ENCODE assay signal across 8 cellular contexts in the genomic region with DNA sequence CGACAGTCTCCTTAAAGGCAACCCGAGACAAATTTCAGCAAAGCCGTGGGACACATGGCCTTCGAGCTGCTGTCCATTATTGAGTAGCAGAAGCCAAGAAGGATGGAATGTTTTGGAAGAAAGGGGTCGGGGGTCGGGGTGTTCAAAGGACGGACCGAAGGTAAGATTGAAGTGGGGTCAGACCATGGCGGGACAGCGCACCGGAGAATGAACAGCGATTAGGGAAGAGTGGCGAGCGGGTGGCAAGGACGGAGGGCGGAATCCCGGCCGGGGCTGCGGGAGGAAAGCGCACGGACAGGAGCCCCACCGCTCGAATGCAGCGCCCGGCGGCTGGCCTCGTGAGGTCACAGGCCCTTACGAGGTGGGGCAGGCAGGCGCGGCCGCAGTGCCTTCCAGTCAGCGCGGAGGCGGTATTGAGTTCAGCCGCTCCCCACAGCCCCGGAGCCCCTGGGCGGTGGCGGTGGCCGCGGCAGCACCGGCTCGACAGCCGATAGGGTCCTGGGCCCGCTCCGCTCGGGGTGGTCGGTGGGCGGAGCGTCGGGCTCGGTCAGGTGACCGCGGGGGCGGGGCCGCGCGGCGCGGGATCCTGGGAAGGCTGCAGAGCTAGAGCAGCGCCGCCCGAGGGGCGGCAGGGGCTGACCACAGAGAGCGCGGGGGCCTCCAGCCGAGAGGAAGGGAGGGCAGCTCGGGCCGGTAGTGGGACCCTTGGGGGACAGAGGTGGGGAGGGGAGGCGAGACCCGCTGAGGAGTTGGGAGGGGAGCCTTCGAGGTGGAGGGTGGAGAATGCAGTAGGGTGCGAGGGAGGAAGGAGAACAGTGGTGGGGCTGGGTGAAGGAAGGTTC. TPM values are rescaled to one million over a fixed set of nuclear protein-coding genes. Genes with fewer than 3 reads are reported as not detected.
DNase-seq lines count a peak whose midpoint lies in the region; ATAC-seq and TF ChIP-seq lines count a peak whose summit lies in the region.

A gene with protein sequence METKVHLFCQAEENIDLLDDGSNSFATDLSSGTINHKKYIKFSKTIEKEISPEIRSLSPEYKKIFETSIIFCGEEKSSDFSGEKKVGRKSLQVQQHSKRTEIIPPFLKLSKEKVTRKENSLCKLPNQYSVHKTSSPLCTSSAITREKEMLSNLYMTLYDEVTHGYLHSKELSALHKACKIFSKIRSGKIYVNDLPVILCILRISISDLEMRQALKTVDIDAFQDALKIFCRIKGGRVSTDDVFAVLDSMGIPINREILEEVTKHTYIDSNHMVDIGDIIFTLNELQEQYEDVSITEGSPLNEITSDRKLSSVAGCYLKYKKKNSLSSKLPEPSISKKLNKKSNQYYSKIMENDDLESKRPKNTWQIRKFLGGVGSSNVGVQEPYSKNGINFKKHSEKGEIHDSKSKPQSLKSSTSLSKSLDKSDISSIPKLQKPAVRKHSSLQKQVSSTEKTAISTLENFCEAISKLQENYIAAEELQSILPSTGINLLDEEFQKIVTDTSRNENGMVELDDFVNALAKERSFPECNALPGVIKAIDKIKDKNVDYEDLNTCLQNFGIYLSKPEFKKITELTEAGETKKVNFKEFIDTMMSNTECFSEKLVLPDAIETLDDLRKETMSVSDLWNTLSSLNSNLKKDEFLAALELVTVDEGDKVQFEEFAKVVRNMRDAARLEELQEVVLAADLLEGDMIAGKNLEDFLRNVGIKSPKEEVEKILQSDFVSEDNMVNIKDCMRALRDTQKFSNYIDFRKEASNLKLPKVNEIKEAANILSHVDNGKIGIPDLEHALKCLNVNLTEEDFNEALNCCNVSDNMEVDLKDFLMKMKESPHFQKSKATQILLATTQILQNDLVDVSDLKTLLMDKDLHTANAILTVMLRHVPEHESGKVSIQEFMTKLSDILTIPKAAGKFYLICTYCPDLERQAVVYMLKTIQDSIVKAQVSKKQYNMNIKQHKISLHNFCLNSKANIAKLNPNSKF (plus strand): TSS at position 574 of the 842 bp plus-strand sequence. CDS start 4,399 bp downstream, outside the sequence.

- H4K20me1 ChIP-seq in BLaER1: no peaks in the 10 kb centered on the region

- no peaks in the 10 kb centered on the region for H3K36me3 ChIP-seq in BLaER1
- no peaks in the 10 kb centered on the region for H3K36me3 ChIP-seq in liver (ENCODE audit: control insufficient read depth in 4 of 4, insufficient read depth in 3 of 4, low read depth in 1 of 4, low read length in 3 of 4)

- peak within 1 kb of the TSS; percentile 96 for H3K4me2 ChIP-seq in BLaER1

- H3K27me3 ChIP-seq in BLaER1 (no peaks in the 10 kb centered on the region), liver (ENCODE audit: control insufficient read depth in 4 of 4, insufficient read depth in 4 of 4, low read length in 3 of 4) (no peaks in the 10 kb centered on the region)

- peaks cover 16% of the 10 kb centered on the region for H3K4me1 ChIP-seq in BLaER1
- H3K4me1 ChIP-seq in liver (ENCODE audit: control insufficient read depth in 4 of 4, insufficient read depth in 4 of 4, low read length in 3 of 4): peaks cover 0 to 9% (median 0%) of the 10 kb centered on the region in 4 donors

- H3K9me3 ChIP-seq in BLaER1 (peaks cover 25% of the 10 kb centered on the region), liver (ENCODE audit: control insufficient read depth in 4 of 4, low read length in 3 of 4) (no peaks in the 10 kb centered on the region)

- H3K9ac ChIP-seq in BLaER1 (peak within 1 kb of the TSS; percentile 85), liver (ENCODE audit: low read depth in 1 of 2, low read length in 2 of 2) (peak within 1 kb of the TSS; percentile 52 to 92)

- H3K4me3 ChIP-seq in BLaER1 (peak within 1 kb of the TSS; percentile 76), liver (ENCODE audit: low read depth in 1 of 3, low read length in 3 of 3) (peak within 1 kb of the TSS; percentile 53 to 79 (median 67))

- DNase-seq in GM19238 (ENCODE audit: insufficient read length, low spot score) (peak; percentile 64), NCI-H524 (lab: John Stamatoyannopoulos, UW) (peak; percentile 81 to 92), dermis blood vessel endothelial cell (peak; percentile 96)
- peak; percentile 72 for DNase-seq in activated CD4-positive, alpha-beta T cell treated with anti-CD3 and anti-CD28 coated beads, Interleukin-2, amount 50 U/mL, for 1 hour
- DNase-seq in stimulated activated CD4-positive, alpha-beta T cell treated with anti-CD3 and anti-CD28 coated beads, Interleukin-4, amount 100 ng/mL, for 24 hours: peak; percentile 73

- H3K27ac ChIP-seq in BLaER1 (peak within 1 kb of the TSS; percentile 92), liver (ENCODE audit: low read depth in 1 of 2, low read length in 2 of 2) (peak within 1 kb of the TSS; percentile 81 to 88)

- TF ChIP-seq CTCF in liver (IDR thresholded peaks at IDR 0.05; ENCODE audit: low read depth, low read length, missing input control): peak; percentile 18

- WGBS in liver: under 1% methylated on average over 72 of the region's 72 CpGs

- ATAC-seq in HG03432 (IDR thresholded peaks at IDR 0.05; ENCODE audit: unreplicated experiment): peak; percentile 88

- TF ChIP-seq RAD21 in liver (IDR thresholded peaks at IDR 0.05): peak in 1 of 2 donors; percentile 54

TF ChIP-seq in liver, 16 proteins besides CTCF, POLR2A, EP300 and RAD21:
- TF ChIP-seq, protein P1, sequence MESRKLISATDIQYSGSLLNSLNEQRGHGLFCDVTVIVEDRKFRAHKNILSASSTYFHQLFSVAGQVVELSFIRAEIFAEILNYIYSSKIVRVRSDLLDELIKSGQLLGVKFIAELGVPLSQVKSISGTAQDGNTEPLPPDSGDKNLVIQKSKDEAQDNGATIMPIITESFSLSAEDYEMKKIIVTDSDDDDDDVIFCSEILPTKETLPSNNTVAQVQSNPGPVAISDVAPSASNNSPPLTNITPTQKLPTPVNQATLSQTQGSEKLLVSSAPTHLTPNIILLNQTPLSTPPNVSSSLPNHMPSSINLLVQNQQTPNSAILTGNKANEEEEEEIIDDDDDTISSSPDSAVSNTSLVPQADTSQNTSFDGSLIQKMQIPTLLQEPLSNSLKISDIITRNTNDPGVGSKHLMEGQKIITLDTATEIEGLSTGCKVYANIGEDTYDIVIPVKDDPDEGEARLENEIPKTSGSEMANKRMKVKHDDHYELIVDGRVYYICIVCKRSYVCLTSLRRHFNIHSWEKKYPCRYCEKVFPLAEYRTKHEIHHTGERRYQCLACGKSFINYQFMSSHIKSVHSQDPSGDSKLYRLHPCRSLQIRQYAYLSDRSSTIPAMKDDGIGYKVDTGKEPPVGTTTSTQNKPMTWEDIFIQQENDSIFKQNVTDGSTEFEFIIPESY (IDR thresholded peaks at IDR 0.05): no peak
- peak; percentile 61 for TF ChIP-seq TAF1 (conservative IDR thresholded peaks at IDR 0.05)
- peak in 1 of 2 donors; percentile 21 for TF ChIP-seq HNF4A (conservative IDR thresholded peaks at IDR 0.05)
- no peak for TF ChIP-seq FOXA2 (IDR thresholded peaks at IDR 0.05)
- TF ChIP-seq FOXA1 (IDR thresholded peaks at IDR 0.05): no peak
- no peak for TF ChIP-seq NR2F2 (IDR thresholded peaks at IDR 0.05)
- TF ChIP-seq EGR1 (IDR thresholded peaks at IDR 0.05; ENCODE audit: low read depth in 2 of 2): peak in 1 of 2 donors; percentile 54
- TF ChIP-seq JUND (IDR thresholded peaks at IDR 0.05): no peak
- TF ChIP-seq RXRA (IDR thresholded peaks at IDR 0.05): peak in 1 of 2 donors; percentile 25
- TF ChIP-seq, protein P2, sequence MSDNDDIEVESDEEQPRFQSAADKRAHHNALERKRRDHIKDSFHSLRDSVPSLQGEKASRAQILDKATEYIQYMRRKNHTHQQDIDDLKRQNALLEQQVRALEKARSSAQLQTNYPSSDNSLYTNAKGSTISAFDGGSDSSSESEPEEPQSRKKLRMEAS (IDR thresholded peaks at IDR 0.05): no peak
- TF ChIP-seq YY1 (IDR thresholded peaks at IDR 0.05): no peak
- TF ChIP-seq, protein P3, sequence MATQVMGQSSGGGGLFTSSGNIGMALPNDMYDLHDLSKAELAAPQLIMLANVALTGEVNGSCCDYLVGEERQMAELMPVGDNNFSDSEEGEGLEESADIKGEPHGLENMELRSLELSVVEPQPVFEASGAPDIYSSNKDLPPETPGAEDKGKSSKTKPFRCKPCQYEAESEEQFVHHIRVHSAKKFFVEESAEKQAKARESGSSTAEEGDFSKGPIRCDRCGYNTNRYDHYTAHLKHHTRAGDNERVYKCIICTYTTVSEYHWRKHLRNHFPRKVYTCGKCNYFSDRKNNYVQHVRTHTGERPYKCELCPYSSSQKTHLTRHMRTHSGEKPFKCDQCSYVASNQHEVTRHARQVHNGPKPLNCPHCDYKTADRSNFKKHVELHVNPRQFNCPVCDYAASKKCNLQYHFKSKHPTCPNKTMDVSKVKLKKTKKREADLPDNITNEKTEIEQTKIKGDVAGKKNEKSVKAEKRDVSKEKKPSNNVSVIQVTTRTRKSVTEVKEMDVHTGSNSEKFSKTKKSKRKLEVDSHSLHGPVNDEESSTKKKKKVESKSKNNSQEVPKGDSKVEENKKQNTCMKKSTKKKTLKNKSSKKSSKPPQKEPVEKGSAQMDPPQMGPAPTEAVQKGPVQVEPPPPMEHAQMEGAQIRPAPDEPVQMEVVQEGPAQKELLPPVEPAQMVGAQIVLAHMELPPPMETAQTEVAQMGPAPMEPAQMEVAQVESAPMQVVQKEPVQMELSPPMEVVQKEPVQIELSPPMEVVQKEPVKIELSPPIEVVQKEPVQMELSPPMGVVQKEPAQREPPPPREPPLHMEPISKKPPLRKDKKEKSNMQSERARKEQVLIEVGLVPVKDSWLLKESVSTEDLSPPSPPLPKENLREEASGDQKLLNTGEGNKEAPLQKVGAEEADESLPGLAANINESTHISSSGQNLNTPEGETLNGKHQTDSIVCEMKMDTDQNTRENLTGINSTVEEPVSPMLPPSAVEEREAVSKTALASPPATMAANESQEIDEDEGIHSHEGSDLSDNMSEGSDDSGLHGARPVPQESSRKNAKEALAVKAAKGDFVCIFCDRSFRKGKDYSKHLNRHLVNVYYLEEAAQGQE (IDR thresholded peaks at IDR 0.05): peak; percentile 92

RNA-seq across cellular contexts. Expression of the gene that starts here (rescaled TPM):
- total RNA-seq in dermis blood vessel endothelial cell (6.6 and 17.2 TPM in 2 replicates), liver (1 to 10 TPM; 2.0 to 2.6 TPM)
- polyA plus RNA-seq in liver: 1 to 10 TPM in 1 of 2 donors, under 1 TPM in 1; 0.80 to 2.9 TPM

Comparison
In these comparisons a context has a peak if more than half of its experiments do, and no peak if none do; other contexts are left out.
1. Peak in every context shown above with its lines: DNase-seq, ATAC-seq, H3K4me3 ChIP-seq and H3K27ac ChIP-seq.